In genomic region chr14:77593501-77593911, GRCh38 we compare ENCODE assay signal across 8 cellular contexts. TPM values are rescaled to one million over a fixed set of nuclear protein-coding genes. Genes with fewer than 3 reads are reported as not detected.
DNase-seq lines count a peak whose midpoint lies in the region; ATAC-seq, FAIRE-seq and TF ChIP-seq lines count a peak whose summit lies in the region.

No MANE protein-coding gene starts in this region.

- no peak overlapping the region for H3K9ac ChIP-seq in GM12878 (ENCODE audit: control insufficient read depth, insufficient read depth, low read length)

- TF ChIP-seq EP300 in GM12878 (IDR thresholded peaks at IDR 0.05; ENCODE audit: borderline replicate concordance in 1 of 2, control insufficient read depth in 1 of 2, low read depth in 2 of 2, low read length in 2 of 2): peak; percentile 57 to 72; a peak in 3 of 4 replicates

- CTCF ChIA-PET in GM10248 (lab: Yijun Ruan, JAX) (interaction anchor here (0.9 to 2.1 kb wide), 3 partner anchors 11 to 19 kb away, joined by 3 to 6 read pairs (median 6); no protein-coding TSS in a partner anchor), GM12878 (lab: Yijun Ruan, JAX) (interaction anchor here (1.0 to 1.4 kb wide), 4 partner anchors 14 to 134 kb away, joined by 3 to 4 read pairs (median 4); no protein-coding TSS in a partner anchor)

- peak; percentile 73 for FAIRE-seq in GM12878 (lab: Jason Lieb, UNC)

- H3K4me2 ChIP-seq in GM12878 (ENCODE audit: control insufficient read depth, insufficient read depth): peak overlapping the region; percentile 19

- no peaks in the 10 kb centered on the region for H4K20me1 ChIP-seq in GM12878 (ENCODE audit: control insufficient read depth, insufficient read depth)

- H2AFZ ChIP-seq in GM12878 (ENCODE audit: control insufficient read depth, low read depth, low read length): no peak overlapping the region

- TF ChIP-seq CTCF in GM10248 (IDR thresholded peaks at IDR 0.05; ENCODE audit: control extremely low read depth, extremely low read depth, low read depth, missing control alignments) (no peak), GM12878 (IDR thresholded peaks at IDR 0.05 in 2 of 3, conservative IDR thresholded peaks at IDR 0.05 in 1 of 3; ENCODE audit: control insufficient read depth in 2 of 3, extremely low read depth in 1 of 3, insufficient read depth in 1 of 3, low read depth in 3 of 3, low read length in 3 of 3) (no peak)

- RAD21 ChIA-PET in GM12878 (lab: Charles Lee; ENCODE audit: unreplicated experiment): interaction anchor here (1.4 to 2.7 kb wide), 3 partner anchors 14 to 135 kb away, joined by 4 to 14 read pairs (median 4); no protein-coding TSS in a partner anchor

- 0% methylated on average over 2 of the region's 2 CpGs for WGBS in GM12878 (ENCODE audit: insufficient coverage, insufficient replicate concordance, low lambda C conversion rate, missing lambda C conversion rate)

- SMC1A ChIA-PET in GM12878 (lab: Charles Lee; ENCODE audit: uncharacterized antibody, unreplicated experiment): interaction anchor here (0.8 to 2.7 kb wide), 9 partner anchors 9 to 186 kb away, joined by 3 to 11 read pairs (median 4); no protein-coding TSS in a partner anchor

- BruUV-seq in GM12878 (replicated peaks; lab: Mats Ljungman, UMichigan): no TSS peak

- H3K4me1 ChIP-seq in GM12878 (ENCODE audit: control insufficient read depth, insufficient read depth, low read length): peaks cover 32% of the 10 kb centered on the region

- intact Hi-C loops in GM12878 (cut with micrococcal nuclease; ENCODE audit: unreplicated experiment): no loop called here

- no peak for TF ChIP-seq POLR2A in GM12878 (IDR thresholded peaks at IDR 0.05; ENCODE audit: low read depth, low read length)

- ATAC-seq in GM21576 (IDR thresholded peaks at IDR 0.05; ENCODE audit: unreplicated experiment) (peak; percentile 64), GM12878 (peak; percentile 84)

- peak; percentile 48 for DNase-seq in GM10248 (ENCODE audit: extremely low spot score)
- peak; percentile 39 for DNase-seq in M059J (ENCODE audit: low read depth)
- DNase-seq in GM12878 (ENCODE audit: low read depth, low spot score): peak; percentile 52
- DNase-seq in renal cortical epithelial cell (ENCODE audit: low read depth): peak; percentile 61
- no peak for DNase-seq in cerebellar nuclear complex (lab: John Stamatoyannopoulos, UW)
- DNase-seq in NCI-H2227 treated with DMSO at 0.1 percent for 48 hours (lab: John Stamatoyannopoulos, UW): no peak
- DNase-seq in activated CD4-positive, alpha-beta T cell treated with anti-CD3 and anti-CD28 coated beads, Interleukin-2, amount 50 U/mL, for 48 hours: no peak

- H3K4me3 ChIP-seq in GM12878: no peak overlapping the region

- H3K27me3 ChIP-seq in GM12878 (replicated peaks in 1 of 2; ENCODE audit: control insufficient read depth in 2 of 2, insufficient read depth in 2 of 2, low read length in 1 of 2): no peaks in the 10 kb centered on the region

- H3K36me3 ChIP-seq in GM12878 (ENCODE audit: control insufficient read depth in 2 of 2, insufficient read depth in 2 of 2, low read length in 1 of 2): peaks cover 0 to 10% of the 10 kb centered on the region in 2 experiments; a peak in 1 of 4 replicates

- no peak for TF ChIP-seq RAD21 in GM12878 (IDR thresholded peaks at IDR 0.05; ENCODE audit: insufficient read depth, low read depth, low read length)

- peak overlapping the region; percentile 81 for H3K27ac ChIP-seq in GM12878 (ENCODE audit: control insufficient read depth, insufficient read depth)

- no peaks in the 10 kb centered on the region; the same call in 2 of the 3 replicates for H3K9me3 ChIP-seq in GM12878 (replicated peaks; ENCODE audit: control insufficient read depth, insufficient read depth, low read length)

- POLR2A ChIA-PET in GM10248 (lab: Yijun Ruan, JAX): interaction anchor here (0.6 kb wide), 1 partner anchor 11 kb away, joined by 4 read pairs; no protein-coding TSS in a partner anchor
- POLR2A ChIA-PET in GM12878 (lab: Charles Lee): interaction anchor here (0.9 to 1.1 kb wide), 3 partner anchors 11 to 21 kb away, joined by 3 to 6 read pairs (median 5); no protein-coding TSS in a partner anchor

- in situ Hi-C loops in GM12878 (cut with MboI): no loop called here

- peaks cover 15% of the 10 kb centered on the region for H3K79me2 ChIP-seq in GM12878 (ENCODE audit: control insufficient read depth, insufficient read depth, low read length)

TF ChIP-seq in GM12878, 131 proteins besides CTCF, POLR2A, EP300 and RAD21 (continues in another document):
- peak; percentile 31; the same call in 1 of the 2 replicates for TF ChIP-seq JUNB (IDR thresholded peaks at IDR 0.05)
- no peak for TF ChIP-seq FOS (IDR thresholded peaks at IDR 0.05; ENCODE audit: borderline replicate concordance, extremely low read depth, insufficient read length)
- peak; percentile 62 for TF ChIP-seq NFIC (IDR thresholded peaks at IDR 0.05; ENCODE audit: low read depth, low read length)
- TF ChIP-seq MTA3 (IDR thresholded peaks at IDR 0.05; ENCODE audit: borderline replicate concordance, low read length): 0 out of 2 replicates have a peak, but pooled peaks have one; percentile 51
- TF ChIP-seq, protein P1, sequence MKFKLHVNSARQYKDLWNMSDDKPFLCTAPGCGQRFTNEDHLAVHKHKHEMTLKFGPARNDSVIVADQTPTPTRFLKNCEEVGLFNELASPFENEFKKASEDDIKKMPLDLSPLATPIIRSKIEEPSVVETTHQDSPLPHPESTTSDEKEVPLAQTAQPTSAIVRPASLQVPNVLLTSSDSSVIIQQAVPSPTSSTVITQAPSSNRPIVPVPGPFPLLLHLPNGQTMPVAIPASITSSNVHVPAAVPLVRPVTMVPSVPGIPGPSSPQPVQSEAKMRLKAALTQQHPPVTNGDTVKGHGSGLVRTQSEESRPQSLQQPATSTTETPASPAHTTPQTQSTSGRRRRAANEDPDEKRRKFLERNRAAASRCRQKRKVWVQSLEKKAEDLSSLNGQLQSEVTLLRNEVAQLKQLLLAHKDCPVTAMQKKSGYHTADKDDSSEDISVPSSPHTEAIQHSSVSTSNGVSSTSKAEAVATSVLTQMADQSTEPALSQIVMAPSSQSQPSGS (IDR thresholded peaks at IDR 0.05; ENCODE audit: low read length): peak; percentile 51; the same call in 1 of the 2 replicates
- TF ChIP-seq CHD1 (IDR thresholded peaks at IDR 0.05; ENCODE audit: low read depth, low read length): no peak
- TF ChIP-seq SPI1 (IDR thresholded peaks at IDR 0.05; ENCODE audit: borderline replicate concordance, insufficient read depth, low read depth, low read length): peak; percentile 92
- peak; percentile 39 for TF ChIP-seq MEF2B (IDR thresholded peaks at IDR 0.05; ENCODE audit: partially characterized antibody, poor library complexity, severe bottlenecking)
- TF ChIP-seq POU2F2 (IDR thresholded peaks at IDR 0.05; ENCODE audit: borderline replicate concordance, low read depth, low read length): peak; percentile 39; the same call in 1 of the 3 replicates
- peak; percentile 95 for TF ChIP-seq IKZF2 (IDR thresholded peaks at IDR 0.05)
- peak; percentile 82 for TF ChIP-seq ZNF24 (IDR thresholded peaks at IDR 0.05)
- no peak for TF ChIP-seq ZNF622 (IDR thresholded peaks at IDR 0.05)
- 0 out of 2 replicates have a peak, but pooled peaks have one; percentile 42 for TF ChIP-seq EED (IDR thresholded peaks at IDR 0.05; ENCODE audit: low read depth)
- 0 out of 2 replicates have a peak, but pooled peaks have one; percentile 33 for TF ChIP-seq CBFB (IDR thresholded peaks at IDR 0.05; ENCODE audit: low read depth)
- TF ChIP-seq LARP7 (IDR thresholded peaks at IDR 0.05): no peak
- TF ChIP-seq, protein P2, sequence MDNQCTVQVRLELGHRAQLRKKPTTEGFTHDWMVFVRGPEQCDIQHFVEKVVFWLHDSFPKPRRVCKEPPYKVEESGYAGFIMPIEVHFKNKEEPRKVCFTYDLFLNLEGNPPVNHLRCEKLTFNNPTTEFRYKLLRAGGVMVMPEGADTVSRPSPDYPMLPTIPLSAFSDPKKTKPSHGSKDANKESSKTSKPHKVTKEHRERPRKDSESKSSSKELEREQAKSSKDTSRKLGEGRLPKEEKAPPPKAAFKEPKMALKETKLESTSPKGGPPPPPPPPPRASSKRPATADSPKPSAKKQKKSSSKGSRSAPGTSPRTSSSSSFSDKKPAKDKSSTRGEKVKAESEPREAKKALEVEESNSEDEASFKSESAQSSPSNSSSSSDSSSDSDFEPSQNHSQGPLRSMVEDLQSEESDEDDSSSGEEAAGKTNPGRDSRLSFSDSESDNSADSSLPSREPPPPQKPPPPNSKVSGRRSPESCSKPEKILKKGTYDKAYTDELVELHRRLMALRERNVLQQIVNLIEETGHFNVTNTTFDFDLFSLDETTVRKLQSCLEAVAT (IDR thresholded peaks at IDR 0.05): peak; percentile 34; the same call in 1 of the 2 replicates
- peak; percentile 22 for TF ChIP-seq SMAD1 (IDR thresholded peaks at IDR 0.05; ENCODE audit: low read depth, partially characterized antibody)
- peak; percentile 45 for TF ChIP-seq NBN (IDR thresholded peaks at IDR 0.05)
- TF ChIP-seq SMAD5 (IDR thresholded peaks at IDR 0.05; ENCODE audit: low read depth): no peak
- peak; percentile 35; the same call in 1 of the 2 replicates for TF ChIP-seq TCF7 (IDR thresholded peaks at IDR 0.05; ENCODE audit: borderline replicate concordance)
- peak; percentile 95 for TF ChIP-seq RUNX3 (IDR thresholded peaks at IDR 0.05; ENCODE audit: low read length)
- TF ChIP-seq BMI1 (IDR thresholded peaks at IDR 0.05; ENCODE audit: borderline replicate concordance): peak; percentile 46; the same call in 1 of the 2 replicates

RNA-seq across cellular contexts. Expression of gene SPTLC2, which starts 22.9 kb away (rescaled TPM):
- 12.5 and 18.8 TPM in 2 replicates for total RNA-seq in M059J (2014; rRNA removed; shearing (Covaris generic))
- total RNA-seq in GM12878 (2013; cell fraction: nucleolus; rRNA removed): 55.2 and 61.5 TPM in 2 replicates
- total RNA-seq in GM12878 (2014; rRNA removed) (17.6 and 21.7 TPM in 2 replicates), GM12878 (2014; rRNA removed; fragmentation: Illumina TruSeq; extraction: Trizol) (25.2 and 25.3 TPM in 2 replicates), GM12878 (2021) (32.5 and 35.1 TPM in 2 replicates), renal cortical epithelial cell (67.6 and 149 TPM in 2 replicates)
- 9.4 TPM for polyA plus RNA-seq in GM12878 (2011; ENCODE audit: low read depth)
- polyA plus RNA-seq in GM12878 (2011; rRNA removed) (25.2 and 32.5 TPM in 2 replicates), GM12878 (2014; fragmentation: Illumina TruSeq; extraction: Trizol) (18.8 and 25.0 TPM in 2 replicates), GM12878 (2014; fragmentation: Nextera tagmentation; extraction: Ambion mirVana) (1 to 10 TPM; 6.9 to 7.3 TPM), GM12878 (2014; rRNA removed) (11.3 and 14.1 TPM in 2 replicates), GM12878 (2016; fragmentation: Nextera tagmentation; extraction: Ambion mirVana) (10 to 100 TPM; 20.7 to 26.2 TPM)
- polyA plus RNA-seq in GM12878 (2011; cell fraction: cytosol; rRNA removed): 10.5 and 13.0 TPM in 2 replicates
- polyA plus RNA-seq in GM12878 (2011; cell fraction: nucleus; rRNA removed): 8.0 and 8.3 TPM in 2 replicates
- polyA plus RNA-seq in GM12878 (2012): 8.6 and 9.5 TPM in 2 replicates
- polyA minus RNA-seq in GM12878 (2011; rRNA and poly(A)+ RNA removed): 19.3 and 33.5 TPM in 2 replicates
- polyA minus RNA-seq in GM12878 (2011; cell fraction: cytosol; rRNA and poly(A)+ RNA removed): 6.0 and 9.6 TPM in 2 replicates
- 4.0 and 9.5 TPM in 2 replicates for polyA minus RNA-seq in GM12878 (2011; cell fraction: nucleus; rRNA and poly(A)+ RNA removed)

Comparison
In these comparisons a context has a peak if more than half of its experiments do, and no peak if none do; other contexts are left out.
1. DNase-seq: peak in GM10248 (single experiment), M059J (single experiment), GM12878 (single experiment) and renal cortical epithelial cell (single experiment); none in cerebellar nuclear complex (0 of 2), NCI-H2227 treated with DMSO at 0.1 percent for 48 hours (single experiment) and activated CD4-positive, alpha-beta T cell treated with anti-CD3 and anti-CD28 coated beads, Interleukin-2, amount 50 U/mL, for 48 hours (0 of 2).